Comparison of ENCODE assay signal across 12 cellular contexts in the genomic region with DNA sequence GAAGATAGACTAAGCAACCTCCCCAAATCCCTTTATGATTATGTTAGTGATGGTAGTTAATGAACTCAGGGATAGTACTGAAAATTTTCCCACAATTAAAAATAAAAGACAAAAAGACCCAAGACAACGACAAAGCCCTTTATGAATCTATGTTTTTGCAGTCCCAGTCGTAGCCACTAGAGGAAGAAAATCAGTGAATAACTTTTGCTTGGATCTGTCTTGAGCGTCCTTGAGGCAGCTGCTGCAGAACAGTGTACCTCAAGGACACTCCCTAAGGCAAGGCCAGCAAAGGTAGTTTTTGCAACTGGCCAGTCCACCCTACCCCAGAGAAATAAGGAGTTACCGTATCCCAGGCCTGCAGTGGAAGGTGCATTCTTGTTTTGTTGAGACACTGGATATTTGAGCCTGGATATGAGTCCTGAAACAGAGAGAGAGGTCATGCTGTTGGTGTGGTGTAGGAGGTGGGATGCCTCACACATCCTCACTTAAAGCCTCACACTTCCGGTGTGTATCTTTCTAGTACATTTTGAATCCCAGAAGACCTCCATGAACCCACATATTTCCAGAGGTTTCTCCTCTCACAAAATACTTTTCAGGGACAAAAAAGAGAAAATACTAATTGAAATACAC. TPM values are rescaled to one million over a fixed set of nuclear protein-coding genes. Genes with fewer than 3 reads are reported as not detected.
DNase-seq lines count a peak whose midpoint lies in the region; FAIRE-seq and TF ChIP-seq lines count a peak whose summit lies in the region.
"Had no signal": no experiment of that assay in that cellular context is flagged by ENCODE, and none has a peak within 500 bp of the region (broad histone marks: within the 10 kb centered on the region; RNA-seq: fewer than 3 reads in every experiment).

No MANE protein-coding gene starts in this region.

- no peaks in the 10 kb centered on the region for H3K9me3 ChIP-seq in right atrium auricular region
- H3K9me3 ChIP-seq in suprapubic skin = no peaks in the 10 kb centered on the region
- H3K9me3 ChIP-seq: esophagus squamous epithelium, neutrophil had no signal

- H3K4me1 Mint-ChIP-seq in osteocyte (ENCODE audit: unreplicated experiment) = no peaks in the 10 kb centered on the region

- FAIRE-seq in bronchial epithelial cell (lab: Jason Lieb, UNC) = no peak

- H3K27me3 ChIP-seq in bronchial epithelial cell (ENCODE audit: control insufficient read depth, insufficient read depth, low read length) (no peaks in the 10 kb centered on the region), right atrium auricular region (no peaks in the 10 kb centered on the region), suprapubic skin (no peaks in the 10 kb centered on the region)
- H3K27me3 ChIP-seq: esophagus squamous epithelium, neutrophil had no signal

- WGBS in suprapubic skin = 52% methylated on average over 5 of the region's 5 CpGs

- H3K4me3 ChIP-seq in GM12864 (ENCODE audit: low read depth, low read length) (no peak overlapping the region), bronchial epithelial cell (ENCODE audit: low read depth, low read length) (no peak overlapping the region), right atrium auricular region (no peak overlapping the region), suprapubic skin (no peak overlapping the region)
- H3K4me3 ChIP-seq: esophagus squamous epithelium had no signal

- no peak for TF ChIP-seq POLR2A in suprapubic skin (IDR thresholded peaks at IDR 0.05)

- H3K27ac ChIP-seq in right atrium auricular region = no peak overlapping the region
- H3K27ac ChIP-seq in suprapubic skin = no peak overlapping the region
- H3K27ac ChIP-seq: esophagus squamous epithelium, neutrophil had no signal

- DNase-seq in GM12864 (ENCODE audit: low read depth) (no peak), Kasumi-1 (lab: John Stamatoyannopoulos, UW) (peak; percentile 27 to 38), bronchial epithelial cell (ENCODE audit: low read depth) (no peak), osteocyte (ENCODE audit: extremely low spot score, unreplicated experiment) (no peak), head of caudate nucleus (no peak), right atrium auricular region (ENCODE audit: low spot score) (no peak), suprapubic skin (ENCODE audit: low spot score in 2 of 2) (no peak), DMS153 (lab: John Stamatoyannopoulos, UW) (no peak)
- DNase-seq: activated T-cell treated with anti-CD3 and anti-CD28 coated beads, Interleukin-2, amount 50 U/mL, for 4 hours; esophagus squamous epithelium; stimulated activated CD8-positive, alpha-beta memory T cell treated with anti-CD3 and anti-CD28 coated beads, Interleukin-4, amount 100 ng/mL, for 48 hours had no signal

- no peak overlapping the region for H3K27ac Mint-ChIP-seq in osteocyte (ENCODE audit: unreplicated experiment)

- H3K27me3 Mint-ChIP-seq in osteocyte (ENCODE audit: unreplicated experiment) = peaks cover 2% of the 10 kb centered on the region

- H3K36me3 Mint-ChIP-seq in osteocyte (ENCODE audit: unreplicated experiment) = no peaks in the 10 kb centered on the region

- H3K4me1 ChIP-seq in right atrium auricular region = no peaks in the 10 kb centered on the region
- no peaks in the 10 kb centered on the region for H3K4me1 ChIP-seq in suprapubic skin

- H3K9me3 Mint-ChIP-seq in osteocyte (ENCODE audit: unreplicated experiment) = peaks cover 7% of the 10 kb centered on the region
- H3K9me3 Mint-ChIP-seq: activated T-cell treated with anti-CD3 and anti-CD28 coated beads, Interleukin-2, amount 50 U/mL, for 4 hours had no signal

- no peak overlapping the region for H3K4me3 Mint-ChIP-seq in osteocyte (ENCODE audit: unreplicated experiment)
- H3K4me3 Mint-ChIP-seq: activated T-cell treated with anti-CD3 and anti-CD28 coated beads, Interleukin-2, amount 50 U/mL, for 4 hours had no signal

- intact Hi-C loops in head of caudate nucleus (cut with DNase I) = no loop called here

- TF ChIP-seq EP300 in suprapubic skin (IDR thresholded peaks at IDR 0.05) = no peak

- TF ChIP-seq CTCF in GM12864 (IDR thresholded peaks at IDR 0.05; ENCODE audit: low read depth, low read length, missing control alignments) (peak; percentile 44), bronchial epithelial cell (IDR thresholded peaks at IDR 0.05; ENCODE audit: insufficient read depth, low read length, severe bottlenecking) (peak; percentile 22), osteocyte (IDR thresholded peaks at IDR 0.05) (peak; percentile 20), right atrium auricular region (IDR thresholded peaks at IDR 0.05) (no peak), suprapubic skin (IDR thresholded peaks at IDR 0.05) (peak in 1 of 2 donors; percentile 10)

- H3K36me3 ChIP-seq in bronchial epithelial cell (ENCODE audit: control insufficient read depth, insufficient read depth, low read length) = no peaks in the 10 kb centered on the region
- no peaks in the 10 kb centered on the region for H3K36me3 ChIP-seq in right atrium auricular region
- no peaks in the 10 kb centered on the region for H3K36me3 ChIP-seq in suprapubic skin
- H3K36me3 ChIP-seq: esophagus squamous epithelium had no signal

RNA-seq across cellular contexts. Expression of gene TIMM8A, which starts 8.7 kb away (rescaled TPM):
- total RNA-seq in bronchial epithelial cell = 4.4 and 7.4 TPM in 2 replicates
- 10.3 and 14.6 TPM in 2 replicates for total RNA-seq in osteocyte
- 1 to 10 TPM; 4.5 to 6.3 TPM for total RNA-seq in right atrium auricular region
- 1 to 10 TPM; 7.9 to 9.0 (median 8.4) TPM for total RNA-seq in suprapubic skin

RNA-seq across cellular contexts. Expression of gene BTK, which starts 28.7 kb away (rescaled TPM):
- total RNA-seq in bronchial epithelial cell = under 0.01 TPM in 1 of 2 replicates, not detected in the other
- total RNA-seq in osteocyte = not detected in 2 replicates
- 1 to 10 TPM; 2.1 to 2.4 TPM for total RNA-seq in right atrium auricular region
- total RNA-seq in suprapubic skin = 1 to 10 TPM; 1.4 to 6.8 (median 1.9) TPM

RNA-seq across cellular contexts. Expression of gene RPL36A, which starts 33.5 kb away (rescaled TPM):
- total RNA-seq in bronchial epithelial cell = 736 and 1,171 TPM in 2 replicates
- total RNA-seq in osteocyte = 242 and 266 TPM in 2 replicates
- total RNA-seq in right atrium auricular region = 1,000 to 10,000 TPM in 1 of 2 donors, 100 to 1,000 TPM in 1; 495 to 1,021 TPM
- 1,000 to 10,000 TPM; 1,064 to 2,433 (median 2,004) TPM for total RNA-seq in suprapubic skin

RNA-seq across cellular contexts. Expression of gene GLA, which starts 50.4 kb away (rescaled TPM):
- total RNA-seq in bronchial epithelial cell (9.0 and 15.0 TPM in 2 replicates), osteocyte (26.4 and 28.1 TPM in 2 replicates), right atrium auricular region (10 to 100 TPM in 1 of 2 donors, 1 to 10 TPM in 1; 9.7 to 11.8 TPM), suprapubic skin (10 to 100 TPM; 13.8 to 19.1 (median 16.9) TPM)

RNA-seq across cellular contexts. Expression of gene HNRNPH2, which starts 50.7 kb away (rescaled TPM):
- total RNA-seq in bronchial epithelial cell = 104 and 110 TPM in 2 replicates
- 67.7 and 70.3 TPM in 2 replicates for total RNA-seq in osteocyte
- total RNA-seq in right atrium auricular region = 10 to 100 TPM; 40.5 to 48.5 TPM
- total RNA-seq in suprapubic skin = 10 to 100 TPM; 37.3 to 60.6 (median 38.5) TPM

Comparison
In these comparisons a context has a peak if more than half of its experiments do, and no peak if none do; other contexts are left out.
1. DNase-seq: peak in Kasumi-1 (2 of 2); none in GM12864 (single experiment), bronchial epithelial cell (single experiment), osteocyte (single experiment), head of caudate nucleus (0 of 42), right atrium auricular region (single experiment), suprapubic skin (0 of 2) and DMS153 (single experiment).
2. CTCF ChIP-seq: peak in GM12864 (single experiment), bronchial epithelial cell (single experiment) and osteocyte (single experiment); none in right atrium auricular region (0 of 2).